Comparison of ENCODE assay signal across 16 cellular contexts in the genomic region with DNA sequence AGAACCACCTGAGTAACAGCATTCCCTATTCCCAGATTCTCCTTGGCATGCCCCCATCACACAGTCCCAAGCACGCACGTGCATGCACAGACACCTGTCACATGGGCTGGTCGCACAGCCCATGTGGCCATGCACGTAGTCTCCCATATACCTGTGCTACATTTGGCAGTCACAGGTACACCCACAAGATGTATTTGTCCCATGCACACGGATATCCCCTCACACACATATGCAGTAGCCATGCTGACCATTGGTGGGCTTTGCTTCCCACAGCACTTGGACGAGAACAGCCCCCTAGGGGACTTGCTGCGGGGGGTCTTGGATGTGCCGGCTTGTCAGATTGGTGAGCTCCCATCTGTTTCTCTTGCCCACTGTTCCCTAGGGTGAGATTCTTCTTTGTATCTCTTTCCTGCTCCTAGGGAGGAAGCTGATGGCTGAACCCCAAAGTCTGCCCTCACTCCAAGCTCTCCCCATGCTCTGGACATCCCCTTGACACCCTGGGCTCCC. TPM values are rescaled to one million over a fixed set of nuclear protein-coding genes. Genes with fewer than 3 reads are reported as not detected.
DNase-seq lines count a peak whose midpoint lies in the region; ATAC-seq and TF ChIP-seq lines count a peak whose summit lies in the region.
"Had no signal": no experiment of that assay in that cellular context is flagged by ENCODE, and none has a peak within 500 bp of the region (broad histone marks: within the 10 kb centered on the region; RNA-seq: fewer than 3 reads in every experiment).

No MANE protein-coding gene starts in this region.

- intact Hi-C loops in left ventricle myocardium inferior (cut with micrococcal nuclease) (no loop called here), left cardiac atrium (cut with DNase I) (no loop called here)

- H3K27me3 ChIP-seq in left ventricle myocardium inferior (ENCODE audit: low read depth) (no peaks in the 10 kb centered on the region), RWPE2 (ENCODE audit: insufficient read depth, poor library complexity, severe bottlenecking) (no peaks in the 10 kb centered on the region)
- H3K27me3 ChIP-seq in effector memory CD4-positive, alpha-beta T cell (replicated peaks; ENCODE audit: control insufficient read depth, insufficient read depth, low read length, poor library complexity, severe bottlenecking), result no peaks in the 10 kb centered on the region
- H3K27me3 ChIP-seq: ovary had no signal

- H3K36me3 ChIP-seq in left ventricle myocardium inferior, result peaks cover 88% of the 10 kb centered on the region
- peaks cover 97% of the 10 kb centered on the region for H3K36me3 ChIP-seq in RWPE2 (ENCODE audit: low read depth)
- peaks cover 99% of the 10 kb centered on the region for H3K36me3 ChIP-seq in effector memory CD4-positive, alpha-beta T cell (ENCODE audit: control insufficient read depth, insufficient read depth, low read length)
- H3K36me3 ChIP-seq: ovary had no signal

- peak overlapping the region; percentile 21 for H3K27ac ChIP-seq in left ventricle myocardium inferior (replicated peaks)
- peak overlapping the region; percentile 0 for H3K27ac ChIP-seq in RWPE2 (ENCODE audit: poor library complexity, severe bottlenecking)
- H3K27ac ChIP-seq in effector memory CD4-positive, alpha-beta T cell (ENCODE audit: insufficient read depth, low read length, poor library complexity, severe bottlenecking), result peak overlapping the region; percentile 29
- H3K27ac ChIP-seq in temporal lobe (ENCODE audit: low read depth, low read length), result peak overlapping the region; percentile 4

- H3K4me1 ChIP-seq in left ventricle myocardium inferior, result peaks cover 31% of the 10 kb centered on the region
- no peaks in the 10 kb centered on the region for H3K4me1 ChIP-seq in RWPE2 (ENCODE audit: insufficient read depth, poor library complexity, severe bottlenecking)
- H3K4me1 ChIP-seq in effector memory CD4-positive, alpha-beta T cell (ENCODE audit: control insufficient read depth, insufficient read depth, low read length, poor library complexity, severe bottlenecking), result no peaks in the 10 kb centered on the region
- H3K4me1 ChIP-seq: HAP-1 had no signal

- ATAC-seq in left cardiac atrium (no peak), RWPE2 (ENCODE audit: low read depth) (no peak), HG03159 (IDR thresholded peaks at IDR 0.05; ENCODE audit: unreplicated experiment) (no peak)

- H3K4me3 ChIP-seq in left ventricle myocardium inferior (no peak overlapping the region), RWPE2 (ENCODE audit: severe bottlenecking) (no peak overlapping the region)
- H3K4me3 ChIP-seq in effector memory CD4-positive, alpha-beta T cell (ENCODE audit: insufficient read depth, low read depth, low read length, poor library complexity, severe bottlenecking), result no peak overlapping the region
- H3K4me3 ChIP-seq: HAP-1, ovary had no signal

- no peak for TF ChIP-seq CTCF in left ventricle myocardium inferior (IDR thresholded peaks at IDR 0.05; ENCODE audit: borderline replicate concordance)
- TF ChIP-seq CTCF in RWPE2 (IDR thresholded peaks at IDR 0.05; ENCODE audit: poor library complexity, severe bottlenecking), result no peak

- H3K9me3 ChIP-seq in left ventricle myocardium inferior (replicated peaks) (no peaks in the 10 kb centered on the region), RWPE2 (ENCODE audit: severe bottlenecking) (no peaks in the 10 kb centered on the region)
- H3K9me3 ChIP-seq in effector memory CD4-positive, alpha-beta T cell (ENCODE audit: control insufficient read depth, low read length), result no peaks in the 10 kb centered on the region
- H3K9me3 ChIP-seq: HAP-1, ovary had no signal

- no peak for DNase-seq in left ventricle myocardium inferior
- no peak for DNase-seq in left cardiac atrium
- peak; percentile 70 for DNase-seq in RWPE2 (ENCODE audit: low spot score)
- no peak for DNase-seq in effector memory CD4-positive, alpha-beta T cell
- no peak for DNase-seq in NOMO-1 (lab: John Stamatoyannopoulos, UW; ENCODE audit: unreplicated experiment in 2 of 2)
- no peak for DNase-seq in retina
- DNase-seq: activated gamma-delta T cell treated with Interleukin-2 at 50 U/mL for 16 hours; KBM-7; NCI-H2029; RPMI8226; stimulated activated CD4-positive, alpha-beta T cell treated with anti-CD3 and anti-CD28 coated beads, Interleukin-1b, Interleukin-23, amount 100 ng/mL, for 48 hours; SW 1271 had no signal

RNA-seq across cellular contexts. Expression of a gene that starts 31.9 kb away (rescaled TPM):
- total RNA-seq in left ventricle myocardium inferior (46.1 TPM), left cardiac atrium (10 to 100 TPM; 40.0 to 64.8 TPM), temporal lobe (82.1 TPM)
